In genomic region chr1:25858906-25859789, GRCh38 we compare ENCODE assay signal across 8 cellular contexts. TPM values are rescaled to one million over a fixed set of nuclear protein-coding genes. Genes with fewer than 3 reads are reported as not detected.
DNase-seq lines count a peak whose midpoint lies in the region; ATAC-seq lines count a peak whose summit lies in the region.

TSS of gene AUNIP (minus strand) at chr1:25859457. CDS start at chr1:25859357, 100 bp downstream.

- ATAC-seq in GM19438 (IDR thresholded peaks at IDR 0.05; ENCODE audit: low read depth, unreplicated experiment) = peak; percentile 71

- no peaks in the 10 kb centered on the region for H3K36me3 ChIP-seq in endocrine pancreas (ENCODE audit: control insufficient read depth, insufficient read depth, low read length)
- peaks cover 14% of the 10 kb centered on the region for H3K36me3 ChIP-seq in mesodermal cell (ENCODE audit: control insufficient read depth, insufficient read depth, low read length)

- H3K4me3 ChIP-seq in endocrine pancreas (ENCODE audit: control insufficient read depth, insufficient read depth, low read length) = peak within 1 kb of the TSS; percentile 81
- peak within 1 kb of the TSS; percentile 78 for H3K4me3 ChIP-seq in mesodermal cell (ENCODE audit: extremely low read depth, insufficient read depth, low read length, poor library complexity, severe bottlenecking)

- peak within 1 kb of the TSS; percentile 71 for H3K9ac ChIP-seq in endocrine pancreas (ENCODE audit: control insufficient read depth, insufficient read depth, low read length)

- H3K9me3 ChIP-seq in endocrine pancreas (ENCODE audit: control insufficient read depth, low read length) (no peaks in the 10 kb centered on the region), mesodermal cell (ENCODE audit: control insufficient read depth, low read length) (no peaks in the 10 kb centered on the region)

- no peaks in the 10 kb centered on the region for H3K4me1 ChIP-seq in endocrine pancreas (ENCODE audit: control insufficient read depth, insufficient read depth, low read length)
- peaks cover 14% of the 10 kb centered on the region for H3K4me1 ChIP-seq in mesodermal cell (ENCODE audit: control insufficient read depth, insufficient read depth, low read length, poor library complexity, severe bottlenecking)

- DNase-seq in CD1c-positive myeloid dendritic cell (ENCODE audit: extremely low spot score) = peak; percentile 98
- DNase-seq in HPDE6-E6E7 (ENCODE audit: extremely low spot score) = peak; percentile 88
- peak; percentile 65 for DNase-seq in NK-92 treated with Interleukin-12 subunit alpha and Interleukin-12 subunit beta, amount 100 ng/mL, for 24 hours (lab: John Stamatoyannopoulos, UW)
- DNase-seq in activated CD8-positive, alpha-beta memory T cell treated with anti-CD3 and anti-CD28 coated beads for 48 hours (ENCODE audit: low read depth in 2 of 3, low spot score in 2 of 3) = peak; percentile 79 to 93 (median 83)
- peak; percentile 71 for DNase-seq in stimulated activated CD8-positive, alpha-beta memory T cell treated with anti-CD3 and anti-CD28 coated beads, Interleukin-15, amount 100 ng/mL, for 1 hour (ENCODE audit: low read depth)

- H3K27ac ChIP-seq in mesodermal cell (ENCODE audit: low read depth, low read length, severe bottlenecking) = peak within 1 kb of the TSS; percentile 66

- H3K27me3 ChIP-seq in endocrine pancreas (ENCODE audit: control insufficient read depth, insufficient read depth, low read length) = no peaks in the 10 kb centered on the region

- WGBS in mesodermal cell (ENCODE audit: insufficient coverage in 2 of 2), 2 experiments = 0 to 1% methylated on average over 65 to 74 of the region's 77 CpGs

RNA-seq across cellular contexts. Expression of gene AUNIP, which starts in this region (rescaled TPM):
- polyA plus RNA-seq in mesodermal cell (2013, experiment 1 of 2) = 5.8 TPM
- polyA plus RNA-seq in mesodermal cell (2013, experiment 2 of 2) = 4.0 TPM

Comparison
In these comparisons a context has a peak if more than half of its experiments do, and no peak if none do; other contexts are left out.
1. Peak in every context shown above with its lines: DNase-seq, ATAC-seq, H3K4me3 ChIP-seq and H3K27ac ChIP-seq.